In genomic region chr2:25368650-25369049, GRCh38 we compare ENCODE assay signal across 22 cellular contexts. TPM values are rescaled to one million over a fixed set of nuclear protein-coding genes. Genes with fewer than 3 reads are reported as not detected.
DNase-seq lines count a peak whose midpoint lies in the region; ATAC-seq and TF ChIP-seq lines count a peak whose summit lies in the region.
"Had no signal": no experiment of that assay in that cellular context is flagged by ENCODE, and none has a peak within 500 bp of the region (broad histone marks: within the 10 kb centered on the region; RNA-seq: fewer than 3 reads in every experiment).

No MANE protein-coding gene starts in this region.

- no peaks in the 10 kb centered on the region for H3K27me3 ChIP-seq in ascending aorta
- H3K27me3 ChIP-seq: brain microvascular endothelial cell, esophagus squamous epithelium, heart left ventricle had no signal

- H3K4me1 Mint-ChIP-seq in brain (peaks cover 60% of the 10 kb centered on the region), memory B cell (peaks cover 9% of the 10 kb centered on the region), T-cell (peaks cover 4 to 10% (median 9%) of the 10 kb centered on the region in 3 donors), endothelial cell (ENCODE audit: unreplicated experiment) (no peaks in the 10 kb centered on the region)
- H3K4me1 Mint-ChIP-seq in stimulated activated naive B cell treated with anti-CD40 and anti-IgM and Interleukin-4, amounts not matched to agents 10 μg/mL and 1 μg/mL and 100 μg/mL, for 72 hours: peaks cover 20 to 22% of the 10 kb centered on the region in 2 donors

- intact Hi-C loops in ascending aorta (cut with DNase I): no loop called here

- H3K27me3 Mint-ChIP-seq in brain: no peaks in the 10 kb centered on the region
- H3K27me3 Mint-ChIP-seq in memory B cell: no peaks in the 10 kb centered on the region
- H3K27me3 Mint-ChIP-seq in stimulated activated naive B cell treated with anti-CD40 and anti-IgM and Interleukin-4, amounts not matched to agents 10 μg/mL and 1 μg/mL and 100 μg/mL, for 72 hours: no peaks in the 10 kb centered on the region
- no peaks in the 10 kb centered on the region for H3K27me3 Mint-ChIP-seq in T-cell
- H3K27me3 Mint-ChIP-seq in endothelial cell (ENCODE audit: unreplicated experiment): peaks cover 8% of the 10 kb centered on the region
- H3K27me3 Mint-ChIP-seq: activated naive CD8-positive, alpha-beta T cell treated with anti-CD3 and anti-CD28 coated beads for 36 hours; CD8-positive, alpha-beta memory T cell; natural killer cell treated with Interleukin-12 subunit alpha and Interleukin-12 subunit beta and Interleukin-15 and Interleukin-18, amount 100 ng/mL, for 72 hours had no signal

- TF ChIP-seq CTCF in brain (conservative IDR thresholded peaks at IDR 0.05) (no peak), endothelial cell (IDR thresholded peaks at IDR 0.05; ENCODE audit: unreplicated experiment) (no peak), ascending aorta (IDR thresholded peaks at IDR 0.05) (no peak)

- no peaks in the 10 kb centered on the region for H3K4me1 ChIP-seq in ascending aorta

- H3K4me3 Mint-ChIP-seq in brain (peak overlapping the region in 1 of 5 experiments; percentile 22), memory B cell (no peak overlapping the region), T-cell (no peak overlapping the region), endothelial cell (ENCODE audit: unreplicated experiment) (no peak overlapping the region)
- H3K4me3 Mint-ChIP-seq in stimulated activated naive B cell treated with anti-CD40 and anti-IgM and Interleukin-4, amounts not matched to agents 10 μg/mL and 1 μg/mL and 100 μg/mL, for 72 hours: no peak overlapping the region
- H3K4me3 Mint-ChIP-seq: activated naive CD8-positive, alpha-beta T cell treated with anti-CD3 and anti-CD28 coated beads for 36 hours; CD8-positive, alpha-beta memory T cell; natural killer cell treated with Interleukin-12 subunit alpha and Interleukin-12 subunit beta and Interleukin-15 and Interleukin-18, amount 100 ng/mL, for 72 hours had no signal

- DNase-seq in GM03348 (ENCODE audit: low spot score) (peak; percentile 50), memory B cell (ENCODE audit: low spot score in 2 of 2) (no peak), T-cell (no peak), endothelial cell (ENCODE audit: low spot score) (no peak), ascending aorta (ENCODE audit: low spot score in 2 of 2) (no peak)
- no peak for DNase-seq in stimulated activated naive B cell treated with anti-CD40 and anti-IgM and Interleukin-4, amounts not matched to agents 10 μg/mL and 1 μg/mL and 100 μg/mL, for 72 hours
- DNase-seq: activated CD4-positive, CD25-positive, alpha-beta regulatory T cell treated with anti-CD3 and anti-CD28 coated beads, Interleukin-2, amount 50 U/mL, for 72 hours; activated CD8-positive, alpha-beta memory T cell treated with anti-CD3 and anti-CD28 coated beads for 24 hours; activated naive CD8-positive, alpha-beta T cell treated with anti-CD3 and anti-CD28 coated beads for 36 hours; brain microvascular endothelial cell; CD8-positive, alpha-beta memory T cell; DMS153; effector memory CD4-positive, alpha-beta T cell; esophagus squamous epithelium; KBM-7; MM.1S; NCI-H526 had no signal

- no peak overlapping the region for H3K27ac ChIP-seq in ascending aorta
- H3K27ac ChIP-seq: brain microvascular endothelial cell, esophagus squamous epithelium, heart left ventricle had no signal

- CTCF ChIA-PET in T-cell (lab: Charles Lee): no interaction called here

- POLR2A ChIA-PET in T-cell (lab: Charles Lee): no interaction called here

- no peaks in the 10 kb centered on the region for H3K9me3 ChIP-seq in ascending aorta
- H3K9me3 ChIP-seq: esophagus squamous epithelium, heart left ventricle had no signal

- ATAC-seq in memory B cell (ENCODE audit: low read depth): no peak
- no peak for ATAC-seq in stimulated activated naive B cell treated with anti-CD40 and anti-IgM and Interleukin-4, amounts not matched to agents 10 μg/mL and 1 μg/mL and 100 μg/mL, for 72 hours (replicated peaks)
- ATAC-seq in HG02588 (IDR thresholded peaks at IDR 0.05; ENCODE audit: unreplicated experiment): no peak
- no peak for ATAC-seq in T-cell (replicated peaks in 1 of 4)
- ATAC-seq: heart left ventricle; left lobe of liver; natural killer cell treated with Interleukin-12 subunit alpha and Interleukin-12 subunit beta and Interleukin-15 and Interleukin-18, amount 100 ng/mL, for 72 hours had no signal

- H3K27ac Mint-ChIP-seq in brain (peak overlapping the region in 4 of 5 experiments; percentile 23 to 93 (median 84)), memory B cell (peak overlapping the region; percentile 14), T-cell (no peak overlapping the region), endothelial cell (ENCODE audit: unreplicated experiment) (no peak overlapping the region)
- peak overlapping the region; percentile 26 for H3K27ac Mint-ChIP-seq in stimulated activated naive B cell treated with anti-CD40 and anti-IgM and Interleukin-4, amounts not matched to agents 10 μg/mL and 1 μg/mL and 100 μg/mL, for 72 hours
- H3K27ac Mint-ChIP-seq: activated naive CD8-positive, alpha-beta T cell treated with anti-CD3 and anti-CD28 coated beads for 36 hours; natural killer cell treated with Interleukin-12 subunit alpha and Interleukin-12 subunit beta and Interleukin-15 and Interleukin-18, amount 100 ng/mL, for 72 hours had no signal

- H3K4me3 ChIP-seq in ascending aorta: no peak overlapping the region
- H3K4me3 ChIP-seq: esophagus squamous epithelium, heart left ventricle had no signal

- H3K9me3 Mint-ChIP-seq in brain: peaks cover 0 to 2% (median 0%) of the 10 kb centered on the region in 5 experiments
- H3K9me3 Mint-ChIP-seq in memory B cell: no peaks in the 10 kb centered on the region
- no peaks in the 10 kb centered on the region for H3K9me3 Mint-ChIP-seq in stimulated activated naive B cell treated with anti-CD40 and anti-IgM and Interleukin-4, amounts not matched to agents 10 μg/mL and 1 μg/mL and 100 μg/mL, for 72 hours
- no peaks in the 10 kb centered on the region for H3K9me3 Mint-ChIP-seq in T-cell
- H3K9me3 Mint-ChIP-seq in endothelial cell (ENCODE audit: unreplicated experiment): no peaks in the 10 kb centered on the region
- H3K9me3 Mint-ChIP-seq: activated naive CD8-positive, alpha-beta T cell treated with anti-CD3 and anti-CD28 coated beads for 36 hours; CD8-positive, alpha-beta memory T cell; natural killer cell treated with Interleukin-12 subunit alpha and Interleukin-12 subunit beta and Interleukin-15 and Interleukin-18, amount 100 ng/mL, for 72 hours had no signal

- H3K36me3 Mint-ChIP-seq in brain (no peaks in the 10 kb centered on the region), memory B cell (no peaks in the 10 kb centered on the region), T-cell (no peaks in the 10 kb centered on the region), endothelial cell (ENCODE audit: low read depth, unreplicated experiment) (no peaks in the 10 kb centered on the region)
- no peaks in the 10 kb centered on the region for H3K36me3 Mint-ChIP-seq in stimulated activated naive B cell treated with anti-CD40 and anti-IgM and Interleukin-4, amounts not matched to agents 10 μg/mL and 1 μg/mL and 100 μg/mL, for 72 hours
- H3K36me3 Mint-ChIP-seq: activated naive CD8-positive, alpha-beta T cell treated with anti-CD3 and anti-CD28 coated beads for 36 hours; natural killer cell treated with Interleukin-12 subunit alpha and Interleukin-12 subunit beta and Interleukin-15 and Interleukin-18, amount 100 ng/mL, for 72 hours had no signal

- no peaks in the 10 kb centered on the region for H3K36me3 ChIP-seq in ascending aorta
- H3K36me3 ChIP-seq: brain microvascular endothelial cell, esophagus squamous epithelium, heart left ventricle had no signal

RNA-seq across cellular contexts. Expression of gene DNMT3A, which starts 26.9 kb away (rescaled TPM):
- 27.7 TPM for polyA plus RNA-seq in brain (ENCODE audit: insufficient read depth, low read depth, low replicate concordance)
- 100 to 1,000 TPM in 1 of 5 donors, 10 to 100 TPM in 4; 78.7 to 125 (median 93.2) TPM for total RNA-seq in T-cell
- total RNA-seq in endothelial cell (ENCODE audit: unreplicated experiment): 177 TPM
- total RNA-seq in ascending aorta: 33.6 TPM

Comparison
In these comparisons a context has a peak if more than half of its experiments do, and no peak if none do; other contexts are left out.
1. H3K27ac Mint-ChIP-seq: peak in brain (4 of 5), memory B cell (single experiment) and stimulated activated naive B cell treated with anti-CD40 and anti-IgM and Interleukin-4, amounts not matched to agents 10 μg/mL and 1 μg/mL and 100 μg/mL, for 72 hours (single experiment); none in T-cell (0 of 2) and endothelial cell (single experiment).